Comparison of ENCODE assay signal across 1 cellular context in the genomic region with DNA sequence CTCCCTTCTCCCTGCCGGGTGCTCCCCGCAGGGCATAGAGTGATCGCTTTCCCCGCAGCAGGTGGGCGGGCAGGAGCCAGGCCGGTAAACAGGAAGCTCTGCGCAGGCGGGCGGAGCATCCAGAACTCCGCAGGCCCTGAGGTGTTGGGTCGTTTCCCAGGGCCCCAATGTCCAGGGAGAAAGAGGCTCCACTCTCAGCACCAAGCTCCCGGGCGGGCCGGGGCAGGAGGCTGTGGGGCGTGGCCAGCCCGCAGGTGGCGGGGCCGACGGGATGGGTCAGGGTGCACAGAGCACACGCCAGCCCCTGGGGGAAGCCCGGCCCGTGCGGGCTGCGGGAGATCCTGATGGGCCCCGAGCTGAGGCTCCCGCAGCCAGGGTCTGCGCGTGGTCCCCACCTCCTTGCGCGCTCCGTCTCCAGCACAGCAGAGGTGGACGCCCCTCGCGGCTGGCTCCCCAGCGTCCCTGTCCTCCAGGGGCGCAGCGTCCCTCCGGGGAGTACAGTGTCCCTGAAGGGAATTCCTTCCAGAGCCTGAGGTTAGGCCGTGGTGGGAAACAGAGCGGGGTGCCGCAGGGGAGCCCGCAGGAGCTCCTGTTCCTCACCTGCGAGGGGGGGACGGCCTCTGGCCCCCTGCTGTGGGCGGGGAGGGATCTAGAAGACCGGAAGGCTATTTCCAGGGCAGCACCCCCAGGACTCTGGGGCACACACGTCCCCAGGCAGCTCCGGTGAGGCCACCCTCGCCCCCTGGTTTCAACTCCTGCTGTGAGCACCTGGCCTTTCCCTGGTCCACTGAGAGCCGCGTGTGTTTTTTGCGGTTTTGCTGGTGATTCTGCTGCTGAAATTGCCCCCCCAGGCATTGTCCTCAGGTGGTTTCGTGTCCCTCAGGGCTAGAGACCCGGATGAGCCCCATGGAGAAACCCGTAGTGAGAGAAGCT.
A peak's percentile ranks its signal among the peaks of the same experiment; 100 is the strongest.
TF ChIP-seq lines count a peak whose summit lies in the region.

No MANE protein-coding gene starts in this region.

TF ChIP-seq in GM12878, 131 proteins besides CTCF, POLR2A, EP300 and RAD21:
- TF ChIP-seq TCF12 (IDR thresholded peaks at IDR 0.05; ENCODE audit: low read depth, low read length) = 0 out of 2 replicates have a peak, but pooled peaks have one; percentile 47
- TF ChIP-seq MEF2B (IDR thresholded peaks at IDR 0.05; ENCODE audit: partially characterized antibody, poor library complexity, severe bottlenecking) = peak; percentile 70
- TF ChIP-seq IKZF2 (IDR thresholded peaks at IDR 0.05) = peak in 1 of 2 experiments; percentile 34; a peak in 2 of 4 replicates
- TF ChIP-seq DPF2 (IDR thresholded peaks at IDR 0.05) = 0 out of 2 replicates have a peak, but pooled peaks have one; percentile 22
- TF ChIP-seq BHLHE40 (IDR thresholded peaks at IDR 0.05; ENCODE audit: borderline replicate concordance in 1 of 2, low read depth in 2 of 2, low read length in 1 of 2) = peak in 1 of 2 experiments; percentile 73; a peak in 1 of 4 replicates
- peak; percentile 69 for TF ChIP-seq IKZF1 (conservative IDR thresholded peaks at IDR 0.05)
- TF ChIP-seq NR2F1 (conservative IDR thresholded peaks at IDR 0.05) = 0 out of 2 replicates have a peak, but pooled peaks have one; percentile 23
- TF ChIP-seq, protein P1, sequence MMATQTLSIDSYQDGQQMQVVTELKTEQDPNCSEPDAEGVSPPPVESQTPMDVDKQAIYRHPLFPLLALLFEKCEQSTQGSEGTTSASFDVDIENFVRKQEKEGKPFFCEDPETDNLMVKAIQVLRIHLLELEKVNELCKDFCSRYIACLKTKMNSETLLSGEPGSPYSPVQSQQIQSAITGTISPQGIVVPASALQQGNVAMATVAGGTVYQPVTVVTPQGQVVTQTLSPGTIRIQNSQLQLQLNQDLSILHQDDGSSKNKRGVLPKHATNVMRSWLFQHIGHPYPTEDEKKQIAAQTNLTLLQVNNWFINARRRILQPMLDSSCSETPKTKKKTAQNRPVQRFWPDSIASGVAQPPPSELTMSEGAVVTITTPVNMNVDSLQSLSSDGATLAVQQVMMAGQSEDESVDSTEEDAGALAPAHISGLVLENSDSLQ (IDR thresholded peaks at IDR 0.05) = no peak
- no peak for TF ChIP-seq CEBPB (IDR thresholded peaks at IDR 0.05; ENCODE audit: borderline replicate concordance in 1 of 2, low read depth in 2 of 2, low read length in 2 of 2)
- TF ChIP-seq, protein P2, sequence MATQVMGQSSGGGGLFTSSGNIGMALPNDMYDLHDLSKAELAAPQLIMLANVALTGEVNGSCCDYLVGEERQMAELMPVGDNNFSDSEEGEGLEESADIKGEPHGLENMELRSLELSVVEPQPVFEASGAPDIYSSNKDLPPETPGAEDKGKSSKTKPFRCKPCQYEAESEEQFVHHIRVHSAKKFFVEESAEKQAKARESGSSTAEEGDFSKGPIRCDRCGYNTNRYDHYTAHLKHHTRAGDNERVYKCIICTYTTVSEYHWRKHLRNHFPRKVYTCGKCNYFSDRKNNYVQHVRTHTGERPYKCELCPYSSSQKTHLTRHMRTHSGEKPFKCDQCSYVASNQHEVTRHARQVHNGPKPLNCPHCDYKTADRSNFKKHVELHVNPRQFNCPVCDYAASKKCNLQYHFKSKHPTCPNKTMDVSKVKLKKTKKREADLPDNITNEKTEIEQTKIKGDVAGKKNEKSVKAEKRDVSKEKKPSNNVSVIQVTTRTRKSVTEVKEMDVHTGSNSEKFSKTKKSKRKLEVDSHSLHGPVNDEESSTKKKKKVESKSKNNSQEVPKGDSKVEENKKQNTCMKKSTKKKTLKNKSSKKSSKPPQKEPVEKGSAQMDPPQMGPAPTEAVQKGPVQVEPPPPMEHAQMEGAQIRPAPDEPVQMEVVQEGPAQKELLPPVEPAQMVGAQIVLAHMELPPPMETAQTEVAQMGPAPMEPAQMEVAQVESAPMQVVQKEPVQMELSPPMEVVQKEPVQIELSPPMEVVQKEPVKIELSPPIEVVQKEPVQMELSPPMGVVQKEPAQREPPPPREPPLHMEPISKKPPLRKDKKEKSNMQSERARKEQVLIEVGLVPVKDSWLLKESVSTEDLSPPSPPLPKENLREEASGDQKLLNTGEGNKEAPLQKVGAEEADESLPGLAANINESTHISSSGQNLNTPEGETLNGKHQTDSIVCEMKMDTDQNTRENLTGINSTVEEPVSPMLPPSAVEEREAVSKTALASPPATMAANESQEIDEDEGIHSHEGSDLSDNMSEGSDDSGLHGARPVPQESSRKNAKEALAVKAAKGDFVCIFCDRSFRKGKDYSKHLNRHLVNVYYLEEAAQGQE (IDR thresholded peaks at IDR 0.05; ENCODE audit: low read depth, low read length) = no peak
- TF ChIP-seq SIN3A (IDR thresholded peaks at IDR 0.05; ENCODE audit: low read depth, low read length) = no peak
- TF ChIP-seq SRF (IDR thresholded peaks at IDR 0.05; ENCODE audit: low read depth in 2 of 2, low read length in 2 of 2) = no peak
- peak; percentile 62 for TF ChIP-seq EED (IDR thresholded peaks at IDR 0.05; ENCODE audit: low read depth)
- TF ChIP-seq RBBP5 (conservative IDR thresholded peaks at IDR 0.05) = no peak
- TF ChIP-seq FOXK2 (IDR thresholded peaks at IDR 0.05) = 0 out of 2 replicates have a peak, but pooled peaks have one; percentile 29
- no peak for TF ChIP-seq ZNF384 (IDR thresholded peaks at IDR 0.05; ENCODE audit: borderline replicate concordance, low read depth, low read length)
- 0 out of 2 replicates have a peak, but pooled peaks have one; percentile 13 for TF ChIP-seq CREM (IDR thresholded peaks at IDR 0.05; ENCODE audit: low read depth)
- TF ChIP-seq CBFB (IDR thresholded peaks at IDR 0.05; ENCODE audit: low read depth) = 0 out of 2 replicates have a peak, but pooled peaks have one; percentile 25
- no peak for TF ChIP-seq CREB1 (IDR thresholded peaks at IDR 0.05; ENCODE audit: low read depth)
- TF ChIP-seq TCF3 (IDR thresholded peaks at IDR 0.05; ENCODE audit: borderline replicate concordance, insufficient read depth, low read depth, low read length) = 0 out of 2 replicates have a peak, but pooled peaks have one; percentile 12
- no peak for TF ChIP-seq KDM1A (IDR thresholded peaks at IDR 0.05; ENCODE audit: borderline replicate concordance)
- TF ChIP-seq STAT1 (conservative IDR thresholded peaks at IDR 0.05) = no peak
- TF ChIP-seq ZNF622 (IDR thresholded peaks at IDR 0.05) = no peak
- peak; percentile 90 for TF ChIP-seq RUNX3 (IDR thresholded peaks at IDR 0.05; ENCODE audit: low read length)
- TF ChIP-seq, protein P3, sequence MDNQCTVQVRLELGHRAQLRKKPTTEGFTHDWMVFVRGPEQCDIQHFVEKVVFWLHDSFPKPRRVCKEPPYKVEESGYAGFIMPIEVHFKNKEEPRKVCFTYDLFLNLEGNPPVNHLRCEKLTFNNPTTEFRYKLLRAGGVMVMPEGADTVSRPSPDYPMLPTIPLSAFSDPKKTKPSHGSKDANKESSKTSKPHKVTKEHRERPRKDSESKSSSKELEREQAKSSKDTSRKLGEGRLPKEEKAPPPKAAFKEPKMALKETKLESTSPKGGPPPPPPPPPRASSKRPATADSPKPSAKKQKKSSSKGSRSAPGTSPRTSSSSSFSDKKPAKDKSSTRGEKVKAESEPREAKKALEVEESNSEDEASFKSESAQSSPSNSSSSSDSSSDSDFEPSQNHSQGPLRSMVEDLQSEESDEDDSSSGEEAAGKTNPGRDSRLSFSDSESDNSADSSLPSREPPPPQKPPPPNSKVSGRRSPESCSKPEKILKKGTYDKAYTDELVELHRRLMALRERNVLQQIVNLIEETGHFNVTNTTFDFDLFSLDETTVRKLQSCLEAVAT (IDR thresholded peaks at IDR 0.05) = 0 out of 2 replicates have a peak, but pooled peaks have one; percentile 18
- peak in 1 of 2 experiments; percentile 60; a peak in 1 of 3 replicates for TF ChIP-seq EGR1 (IDR thresholded peaks at IDR 0.05; ENCODE audit: borderline replicate concordance in 1 of 2, low read depth in 2 of 2, low read length in 2 of 2)
- TF ChIP-seq, protein P4, sequence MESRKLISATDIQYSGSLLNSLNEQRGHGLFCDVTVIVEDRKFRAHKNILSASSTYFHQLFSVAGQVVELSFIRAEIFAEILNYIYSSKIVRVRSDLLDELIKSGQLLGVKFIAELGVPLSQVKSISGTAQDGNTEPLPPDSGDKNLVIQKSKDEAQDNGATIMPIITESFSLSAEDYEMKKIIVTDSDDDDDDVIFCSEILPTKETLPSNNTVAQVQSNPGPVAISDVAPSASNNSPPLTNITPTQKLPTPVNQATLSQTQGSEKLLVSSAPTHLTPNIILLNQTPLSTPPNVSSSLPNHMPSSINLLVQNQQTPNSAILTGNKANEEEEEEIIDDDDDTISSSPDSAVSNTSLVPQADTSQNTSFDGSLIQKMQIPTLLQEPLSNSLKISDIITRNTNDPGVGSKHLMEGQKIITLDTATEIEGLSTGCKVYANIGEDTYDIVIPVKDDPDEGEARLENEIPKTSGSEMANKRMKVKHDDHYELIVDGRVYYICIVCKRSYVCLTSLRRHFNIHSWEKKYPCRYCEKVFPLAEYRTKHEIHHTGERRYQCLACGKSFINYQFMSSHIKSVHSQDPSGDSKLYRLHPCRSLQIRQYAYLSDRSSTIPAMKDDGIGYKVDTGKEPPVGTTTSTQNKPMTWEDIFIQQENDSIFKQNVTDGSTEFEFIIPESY (IDR thresholded peaks at IDR 0.05) = no peak
